In the genomic region with DNA sequence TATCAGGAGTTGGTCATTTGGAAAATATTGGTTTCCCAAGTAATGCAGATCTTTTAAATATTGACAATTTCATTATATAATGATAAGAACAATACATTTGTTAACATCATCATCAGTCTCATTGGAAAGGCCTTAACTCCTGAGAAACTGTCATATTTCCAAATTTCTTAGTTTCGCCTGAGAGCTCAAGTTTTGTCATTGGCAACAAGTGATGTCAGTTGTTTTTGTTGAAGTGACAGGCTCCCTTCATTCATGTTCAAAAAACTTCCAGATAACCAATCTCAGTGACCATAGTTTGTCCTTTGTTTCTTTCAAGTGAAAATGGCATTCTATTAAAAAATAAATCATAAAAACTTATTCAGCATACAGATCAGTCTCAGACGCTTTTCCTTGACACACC, we compare ENCODE assay signal across 1 cellular context.
TF ChIP-seq lines count a peak whose summit lies in the region.

No MANE protein-coding gene starts in this region.

TF ChIP-seq in H1, 55 proteins besides CTCF, POLR2A, EP300 and RAD21:
- TF ChIP-seq, protein P1, sequence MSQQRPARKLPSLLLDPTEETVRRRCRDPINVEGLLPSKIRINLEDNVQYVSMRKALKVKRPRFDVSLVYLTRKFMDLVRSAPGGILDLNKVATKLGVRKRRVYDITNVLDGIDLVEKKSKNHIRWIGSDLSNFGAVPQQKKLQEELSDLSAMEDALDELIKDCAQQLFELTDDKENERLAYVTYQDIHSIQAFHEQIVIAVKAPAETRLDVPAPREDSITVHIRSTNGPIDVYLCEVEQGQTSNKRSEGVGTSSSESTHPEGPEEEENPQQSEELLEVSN (IDR thresholded peaks at IDR 0.05), result no peak
- TF ChIP-seq RFX5 (IDR thresholded peaks at IDR 0.05; ENCODE audit: borderline replicate concordance, low read depth, low read length), result peak; percentile 39; the same call in 1 of the 2 replicates
